Comparison of ENCODE assay signal across 37 cellular contexts in genomic region chr11:1176224-1177019, GRCh38. TPM values are rescaled to one million over a fixed set of nuclear protein-coding genes. Genes with fewer than 3 reads are reported as not detected.
"Had no signal": no experiment of that assay in that cellular context is flagged by ENCODE, and none has a peak within 500 bp of the region (broad histone marks: within the 10 kb centered on the region; RNA-seq: fewer than 3 reads in every experiment).

No MANE protein-coding gene starts in this region.

- ATAC-seq: activated T-helper 17 cell treated with anti-CD3 and anti-CD28 coated beads, Interleukin-2, amount 50 U/mL, for 72 hours; Panc1; SK-N-SH treated with all-trans-retinoic acid at 6 μM for 48 hours; T-cell had no signal

- H3K36me3 ChIP-seq: brain microvascular endothelial cell, MG63 had no signal

- H3K9me3 ChIP-seq: MG63 had no signal

- H3K4me1 Mint-ChIP-seq: activated B cell treated with CpG ODN at 0.5 μM for 24 hours; activated naive CD8-positive, alpha-beta T cell treated with anti-CD3 and anti-CD28 coated beads for 36 hours; T-cell had no signal

- H3K9me3 Mint-ChIP-seq: T-cell had no signal

- H3K27me3 Mint-ChIP-seq: activated B cell treated with CpG ODN at 0.5 μM for 24 hours; activated CD4-positive, alpha-beta memory T cell treated with anti-CD3 and anti-CD28 coated beads for 36 hours; activated naive CD8-positive, alpha-beta T cell treated with anti-CD3 and anti-CD28 coated beads for 36 hours had no signal

- H3K4me3 Mint-ChIP-seq: activated B cell treated with CpG ODN at 0.5 μM for 24 hours; activated CD4-positive, alpha-beta memory T cell treated with anti-CD3 and anti-CD28 coated beads for 36 hours; activated naive CD8-positive, alpha-beta T cell treated with anti-CD3 and anti-CD28 coated beads for 36 hours; activated T-helper 17 cell treated with anti-CD3 and anti-CD28 coated beads, Interleukin-2, amount 50 U/mL, for 72 hours; T-cell had no signal

- H3K27me3 ChIP-seq: brain microvascular endothelial cell, MG63 had no signal

- H3K4me3 ChIP-seq: MG63 had no signal

- H3K27ac Mint-ChIP-seq: activated B cell treated with CpG ODN at 0.5 μM for 24 hours; activated CD4-positive, alpha-beta memory T cell treated with anti-CD3 and anti-CD28 coated beads for 36 hours; activated naive CD8-positive, alpha-beta T cell treated with anti-CD3 and anti-CD28 coated beads for 36 hours; activated T-helper 17 cell treated with anti-CD3 and anti-CD28 coated beads, Interleukin-2, amount 50 U/mL, for 72 hours had no signal

- DNase-seq: activated B cell treated with CpG ODN at 0.5 μM for 24 hours; activated CD4-positive, alpha-beta memory T cell treated with anti-CD3 and anti-CD28 coated beads for 36 hours; activated CD4-positive, alpha-beta T cell treated with anti-CD3 and anti-CD28 coated beads for 4 hours; activated CD4-positive, alpha-beta T cell treated with anti-CD3 and anti-CD28 coated beads, Interleukin-2, amount 50 U/mL, for 1 hour; activated CD4-positive, CD25-positive, alpha-beta regulatory T cell treated with anti-CD3 and anti-CD28 coated beads, Interleukin-2, amount 50 U/mL, for 72 hours; activated CD8-positive, alpha-beta memory T cell treated with anti-CD3 and anti-CD28 coated beads, Interleukin-2, amount 50 U/mL, for 4 hours; activated effector memory CD4-positive, alpha-beta T cell treated with anti-CD3 and anti-CD28 coated beads, Interleukin-2, amount 50 U/mL, for 16 hours; activated naive CD4-positive, alpha-beta T cell; activated naive CD4-positive, alpha-beta T cell treated with anti-CD3 and anti-CD28 coated beads, Interleukin-2, amount 50 U/mL, for 16 hours; activated naive CD8-positive, alpha-beta T cell treated with anti-CD3 and anti-CD28 coated beads for 36 hours; activated T-cell treated with anti-CD3 and anti-CD28 coated beads for 4 hours; activated T-cell treated with anti-CD3 and anti-CD28 coated beads, Interleukin-2, amount 50 U/mL, for 48 hours; amniotic stem cell; brain microvascular endothelial cell; Kasumi-1; KG1; MG63; NCI-H1048; NCI-H1105 treated with DMSO at 0.1 percent for 48 hours; NCI-H1436; NCI-H1694; NCI-H1930; NCI-H2081 treated with DMSO at 0.1 percent for 48 hours; NCI-H226; NCI-H446 treated with DMSO at 0.1 percent for 48 hours; NCI-H524 treated with DMSO at 0.1 percent for 48 hours; SIG-M5; T-cell; T-helper 2 cell; T-helper 9 cell had no signal

- H3K27ac ChIP-seq: brain microvascular endothelial cell, VCaP had no signal

- H3K36me3 Mint-ChIP-seq: activated CD4-positive, alpha-beta memory T cell treated with anti-CD3 and anti-CD28 coated beads for 36 hours; activated naive CD8-positive, alpha-beta T cell treated with anti-CD3 and anti-CD28 coated beads for 36 hours; T-cell had no signal

RNA-seq across cellular contexts. Expression of gene MUC5AC, which starts 18.7 kb away (rescaled TPM):
- total RNA-seq: activated B cell treated with CpG ODN at 0.5 μM for 24 hours; activated CD4-positive, alpha-beta memory T cell treated with anti-CD3 and anti-CD28 coated beads for 36 hours; activated naive CD8-positive, alpha-beta T cell treated with anti-CD3 and anti-CD28 coated beads for 36 hours; activated T-helper 17 cell treated with anti-CD3 and anti-CD28 coated beads, Interleukin-2, amount 50 U/mL, for 72 hours; aorta; RPMI7951; SK-MEL-5 had no signal

RNA-seq across cellular contexts. Expression of gene MUC5B, which starts 46.4 kb away (rescaled TPM):
- total RNA-seq: activated B cell treated with CpG ODN at 0.5 μM for 24 hours; activated CD4-positive, alpha-beta memory T cell treated with anti-CD3 and anti-CD28 coated beads for 36 hours; activated naive CD8-positive, alpha-beta T cell treated with anti-CD3 and anti-CD28 coated beads for 36 hours; activated T-helper 17 cell treated with anti-CD3 and anti-CD28 coated beads, Interleukin-2, amount 50 U/mL, for 72 hours; aorta; RPMI7951 had no signal
